ENCODE assay signal across 1 cellular context in the genomic region with DNA sequence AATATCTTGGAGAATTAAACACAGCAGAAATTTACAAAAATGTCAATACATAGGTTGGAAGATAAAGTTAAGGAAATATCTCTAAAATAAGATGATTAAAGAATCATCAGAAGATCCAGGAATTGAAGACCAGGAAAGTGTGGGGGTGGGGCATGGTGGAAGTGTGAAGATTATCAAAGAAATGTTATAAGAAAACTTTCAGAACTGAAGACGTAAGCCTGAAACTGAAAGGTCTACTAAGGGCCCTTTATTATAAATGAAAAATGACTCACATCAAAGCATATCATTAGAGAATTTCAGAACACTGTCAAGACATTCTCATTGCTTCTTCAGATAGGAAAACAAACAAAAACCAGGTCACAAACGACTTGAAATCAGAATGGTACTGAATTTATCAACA.
TF ChIP-seq lines count a peak whose summit lies in the region.

No MANE protein-coding gene starts in this region.

TF ChIP-seq in K562, 482 proteins besides CTCF, POLR2A, EP300 and RAD21 (continued from another document):
- TF ChIP-seq, protein P1, sequence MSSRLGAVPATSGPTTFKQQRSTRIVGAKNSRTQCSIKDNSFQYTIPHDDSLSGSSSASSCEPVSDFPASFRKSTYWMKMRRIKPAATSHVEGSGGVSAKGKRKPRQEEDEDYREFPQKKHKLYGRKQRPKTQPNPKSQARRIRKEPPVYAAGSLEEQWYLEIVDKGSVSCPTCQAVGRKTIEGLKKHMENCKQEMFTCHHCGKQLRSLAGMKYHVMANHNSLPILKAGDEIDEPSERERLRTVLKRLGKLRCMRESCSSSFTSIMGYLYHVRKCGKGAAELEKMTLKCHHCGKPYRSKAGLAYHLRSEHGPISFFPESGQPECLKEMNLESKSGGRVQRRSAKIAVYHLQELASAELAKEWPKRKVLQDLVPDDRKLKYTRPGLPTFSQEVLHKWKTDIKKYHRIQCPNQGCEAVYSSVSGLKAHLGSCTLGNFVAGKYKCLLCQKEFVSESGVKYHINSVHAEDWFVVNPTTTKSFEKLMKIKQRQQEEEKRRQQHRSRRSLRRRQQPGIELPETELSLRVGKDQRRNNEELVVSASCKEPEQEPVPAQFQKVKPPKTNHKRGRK (tag; IDR thresholded peaks at IDR 0.05) = peak; percentile 36; the same call in 1 of the 2 replicates
- TF ChIP-seq, protein P2, sequence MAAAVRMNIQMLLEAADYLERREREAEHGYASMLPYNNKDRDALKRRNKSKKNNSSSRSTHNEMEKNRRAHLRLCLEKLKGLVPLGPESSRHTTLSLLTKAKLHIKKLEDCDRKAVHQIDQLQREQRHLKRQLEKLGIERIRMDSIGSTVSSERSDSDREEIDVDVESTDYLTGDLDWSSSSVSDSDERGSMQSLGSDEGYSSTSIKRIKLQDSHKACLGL (CRISPR knock-in tag; IDR thresholded peaks at IDR 0.05; ENCODE audit: borderline replicate concordance, poor library complexity, severe bottlenecking) = no peak
- TF ChIP-seq MEF2A (IDR thresholded peaks at IDR 0.05; ENCODE audit: control insufficient read depth, low read depth, low read length) = no peak
- no peak for TF ChIP-seq CBFA2T2 (conservative IDR thresholded peaks at IDR 0.05)
TF ChIP-seq in K562: peak in this region for 1.
